1 cellular context compared by ENCODE assay signal in the genomic region with DNA sequence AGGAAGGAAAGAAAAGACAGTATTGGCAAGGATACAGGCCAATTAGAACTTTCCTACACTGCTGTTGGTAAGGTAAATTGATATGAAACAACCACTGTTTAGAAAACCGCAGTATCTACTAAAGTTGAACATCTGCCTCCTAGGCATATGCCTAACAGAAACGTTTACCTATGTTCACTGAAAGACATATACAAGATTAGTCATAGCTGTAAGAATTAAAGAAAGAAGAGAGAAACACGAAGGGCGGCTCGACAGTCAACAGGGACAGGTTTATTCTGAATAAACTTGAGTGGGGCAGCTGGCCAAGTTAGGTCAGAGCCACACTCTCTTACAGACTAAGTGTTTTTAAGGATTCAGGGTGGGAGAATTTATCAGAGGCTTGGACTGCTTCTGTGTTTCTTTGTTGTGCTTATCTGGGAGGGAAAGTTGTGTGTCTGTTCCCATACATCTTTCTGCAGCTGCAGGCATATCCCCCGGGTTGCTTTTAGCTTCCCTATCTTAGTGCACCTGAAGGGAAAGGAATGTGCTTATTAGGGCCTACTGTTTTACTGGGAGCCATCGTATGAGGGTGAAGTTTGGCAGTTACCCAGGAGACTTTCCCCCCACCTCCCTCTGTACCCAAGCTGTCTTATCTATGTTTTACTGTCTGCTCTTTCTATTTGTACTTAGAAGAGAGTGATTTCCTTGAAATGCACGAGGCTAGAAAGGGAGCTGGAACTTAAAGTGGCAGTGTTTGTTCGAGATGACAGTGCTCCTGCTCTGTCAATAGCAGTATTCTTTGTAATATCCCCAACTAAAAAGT.
TF ChIP-seq lines count a peak whose summit lies in the region.

No MANE protein-coding gene starts in this region.

TF ChIP-seq in K562, 482 proteins besides CTCF, POLR2A, EP300 and RAD21 (continued from another document and continues in another):
- TF ChIP-seq, protein P1, sequence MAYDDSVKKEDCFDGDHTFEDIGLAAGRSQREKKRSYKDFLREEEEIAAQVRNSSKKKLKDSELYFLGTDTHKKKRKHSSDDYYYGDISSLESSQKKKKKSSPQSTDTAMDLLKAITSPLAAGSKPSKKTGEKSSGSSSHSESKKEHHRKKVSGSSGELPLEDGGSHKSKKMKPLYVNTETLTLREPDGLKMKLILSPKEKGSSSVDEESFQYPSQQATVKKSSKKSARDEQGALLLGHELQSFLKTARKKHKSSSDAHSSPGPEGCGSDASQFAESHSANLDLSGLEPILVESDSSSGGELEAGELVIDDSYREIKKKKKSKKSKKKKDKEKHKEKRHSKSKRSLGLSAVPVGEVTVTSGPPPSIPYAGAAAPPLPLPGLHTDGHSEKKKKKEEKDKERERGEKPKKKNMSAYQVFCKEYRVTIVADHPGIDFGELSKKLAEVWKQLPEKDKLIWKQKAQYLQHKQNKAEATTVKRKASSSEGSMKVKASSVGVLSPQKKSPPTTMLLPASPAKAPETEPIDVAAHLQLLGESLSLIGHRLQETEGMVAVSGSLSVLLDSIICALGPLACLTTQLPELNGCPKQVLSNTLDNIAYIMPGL (CRISPR knock-in tag; IDR thresholded peaks at IDR 0.05): no peak
- TF ChIP-seq, protein P2, sequence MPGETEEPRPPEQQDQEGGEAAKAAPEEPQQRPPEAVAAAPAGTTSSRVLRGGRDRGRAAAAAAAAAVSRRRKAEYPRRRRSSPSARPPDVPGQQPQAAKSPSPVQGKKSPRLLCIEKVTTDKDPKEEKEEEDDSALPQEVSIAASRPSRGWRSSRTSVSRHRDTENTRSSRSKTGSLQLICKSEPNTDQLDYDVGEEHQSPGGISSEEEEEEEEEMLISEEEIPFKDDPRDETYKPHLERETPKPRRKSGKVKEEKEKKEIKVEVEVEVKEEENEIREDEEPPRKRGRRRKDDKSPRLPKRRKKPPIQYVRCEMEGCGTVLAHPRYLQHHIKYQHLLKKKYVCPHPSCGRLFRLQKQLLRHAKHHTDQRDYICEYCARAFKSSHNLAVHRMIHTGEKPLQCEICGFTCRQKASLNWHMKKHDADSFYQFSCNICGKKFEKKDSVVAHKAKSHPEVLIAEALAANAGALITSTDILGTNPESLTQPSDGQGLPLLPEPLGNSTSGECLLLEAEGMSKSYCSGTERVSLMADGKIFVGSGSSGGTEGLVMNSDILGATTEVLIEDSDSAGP (CRISPR knock-in tag; IDR thresholded peaks at IDR 0.05): peak; percentile 78
- peak; percentile 40; the same call in 1 of the 2 replicates for TF ChIP-seq ZNF274 (IDR thresholded peaks at IDR 0.05; ENCODE audit: borderline replicate concordance, low read depth, low read length)
- TF ChIP-seq ELF2 (CRISPR knock-in tag; IDR thresholded peaks at IDR 0.05): no peak
- TF ChIP-seq, protein P3, sequence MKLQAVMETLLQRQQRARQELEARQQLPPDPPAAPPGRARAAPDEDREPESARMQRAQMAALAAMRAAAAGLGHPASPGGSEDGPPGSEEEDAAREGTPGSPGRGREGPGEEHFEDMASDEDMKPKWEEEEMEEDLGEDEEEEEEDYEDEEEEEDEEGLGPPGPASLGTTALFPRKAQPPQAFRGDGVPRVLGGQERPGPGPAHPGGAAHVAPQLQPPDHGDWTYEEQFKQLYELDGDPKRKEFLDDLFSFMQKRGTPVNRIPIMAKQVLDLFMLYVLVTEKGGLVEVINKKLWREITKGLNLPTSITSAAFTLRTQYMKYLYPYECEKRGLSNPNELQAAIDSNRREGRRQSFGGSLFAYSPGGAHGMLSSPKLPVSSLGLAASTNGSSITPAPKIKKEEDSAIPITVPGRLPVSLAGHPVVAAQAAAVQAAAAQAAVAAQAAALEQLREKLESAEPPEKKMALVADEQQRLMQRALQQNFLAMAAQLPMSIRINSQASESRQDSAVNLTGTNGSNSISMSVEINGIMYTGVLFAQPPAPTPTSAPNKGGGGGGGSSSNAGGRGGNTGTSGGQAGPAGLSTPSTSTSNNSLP (IDR thresholded peaks at IDR 0.05; ENCODE audit: borderline replicate concordance, low read depth, low read length): peak; percentile 26; the same call in 1 of the 2 replicates
- TF ChIP-seq NCOR1 (IDR thresholded peaks at IDR 0.05): peak; percentile 88
- TF ChIP-seq, protein P4, sequence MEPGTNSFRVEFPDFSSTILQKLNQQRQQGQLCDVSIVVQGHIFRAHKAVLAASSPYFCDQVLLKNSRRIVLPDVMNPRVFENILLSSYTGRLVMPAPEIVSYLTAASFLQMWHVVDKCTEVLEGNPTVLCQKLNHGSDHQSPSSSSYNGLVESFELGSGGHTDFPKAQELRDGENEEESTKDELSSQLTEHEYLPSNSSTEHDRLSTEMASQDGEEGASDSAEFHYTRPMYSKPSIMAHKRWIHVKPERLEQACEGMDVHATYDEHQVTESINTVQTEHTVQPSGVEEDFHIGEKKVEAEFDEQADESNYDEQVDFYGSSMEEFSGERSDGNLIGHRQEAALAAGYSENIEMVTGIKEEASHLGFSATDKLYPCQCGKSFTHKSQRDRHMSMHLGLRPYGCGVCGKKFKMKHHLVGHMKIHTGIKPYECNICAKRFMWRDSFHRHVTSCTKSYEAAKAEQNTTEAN (CRISPR knock-in tag; IDR thresholded peaks at IDR 0.05): no peak
- peak; percentile 13; the same call in 1 of the 2 replicates for TF ChIP-seq NCOA1 (IDR thresholded peaks at IDR 0.05; ENCODE audit: low read depth)
- TF ChIP-seq KLF16 (IDR thresholded peaks at IDR 0.05): peak; percentile 75
- peak; percentile 33 to 36; a peak in 2 of 4 replicates for TF ChIP-seq FOXA3 (CRISPR knock-in tag; conservative IDR thresholded peaks at IDR 0.05 in 1 of 2, IDR thresholded peaks at IDR 0.05 in 1 of 2)
- TF ChIP-seq HDAC1 (IDR thresholded peaks at IDR 0.05): 0 out of 4 replicates have a peak, but pooled peaks of 1 of the 2 experiments have one; percentile 48
- TF ChIP-seq TCF7L2 (IDR thresholded peaks at IDR 0.05; ENCODE audit: low read depth, low read length): no peak
- TF ChIP-seq PTBP1 (IDR thresholded peaks at IDR 0.05; ENCODE audit: low read depth, low read length): no peak
- TF ChIP-seq GATA2 (CRISPR knock-in tag; IDR thresholded peaks at IDR 0.05): peak; percentile 80
- TF ChIP-seq HDAC2 (IDR thresholded peaks at IDR 0.05): peak; percentile 73; the same call in 1 of the 2 replicates
- no peak for TF ChIP-seq ZNF764 (CRISPR knock-in tag; IDR thresholded peaks at IDR 0.05; ENCODE audit: low read depth)
- TF ChIP-seq ZEB2 (IDR thresholded peaks at IDR 0.05): no peak
- TF ChIP-seq ZNF408 (CRISPR knock-in tag; IDR thresholded peaks at IDR 0.05; ENCODE audit: low read depth): no peak
- peak; percentile 67 for TF ChIP-seq ADNP (tag; IDR thresholded peaks at IDR 0.05)
- no peak for TF ChIP-seq ZNF197 (CRISPR knock-in tag; IDR thresholded peaks at IDR 0.05; ENCODE audit: low read depth)
- no peak for TF ChIP-seq HSF4 (CRISPR knock-in tag; IDR thresholded peaks at IDR 0.05; ENCODE audit: borderline replicate concordance)
- TF ChIP-seq SRF (CRISPR knock-in tag; IDR thresholded peaks at IDR 0.05): peak in 1 of 2 experiments; percentile 71; a peak in 1 of 4 replicates
- TF ChIP-seq, protein P5, sequence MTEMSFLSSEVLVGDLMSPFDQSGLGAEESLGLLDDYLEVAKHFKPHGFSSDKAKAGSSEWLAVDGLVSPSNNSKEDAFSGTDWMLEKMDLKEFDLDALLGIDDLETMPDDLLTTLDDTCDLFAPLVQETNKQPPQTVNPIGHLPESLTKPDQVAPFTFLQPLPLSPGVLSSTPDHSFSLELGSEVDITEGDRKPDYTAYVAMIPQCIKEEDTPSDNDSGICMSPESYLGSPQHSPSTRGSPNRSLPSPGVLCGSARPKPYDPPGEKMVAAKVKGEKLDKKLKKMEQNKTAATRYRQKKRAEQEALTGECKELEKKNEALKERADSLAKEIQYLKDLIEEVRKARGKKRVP (CRISPR knock-in tag; IDR thresholded peaks at IDR 0.05): no peak
- TF ChIP-seq TCF3 (CRISPR knock-in tag; IDR thresholded peaks at IDR 0.05): peak; percentile 91
- TF ChIP-seq L3MBTL2 (IDR thresholded peaks at IDR 0.05): peak; percentile 75
- no peak for TF ChIP-seq PHB (CRISPR knock-in tag; IDR thresholded peaks at IDR 0.05)
- TF ChIP-seq ZNF644 (tag; IDR thresholded peaks at IDR 0.05; ENCODE audit: low read depth): 0 out of 2 replicates have a peak, but pooled peaks have one; percentile 45
- TF ChIP-seq XRCC4 (IDR thresholded peaks at IDR 0.05; ENCODE audit: extremely low read depth, insufficient read depth, insufficient read length): no peak
- peak; percentile 47 for TF ChIP-seq MEIS2 (IDR thresholded peaks at IDR 0.05; ENCODE audit: partially characterized antibody)
- TF ChIP-seq, protein P6, sequence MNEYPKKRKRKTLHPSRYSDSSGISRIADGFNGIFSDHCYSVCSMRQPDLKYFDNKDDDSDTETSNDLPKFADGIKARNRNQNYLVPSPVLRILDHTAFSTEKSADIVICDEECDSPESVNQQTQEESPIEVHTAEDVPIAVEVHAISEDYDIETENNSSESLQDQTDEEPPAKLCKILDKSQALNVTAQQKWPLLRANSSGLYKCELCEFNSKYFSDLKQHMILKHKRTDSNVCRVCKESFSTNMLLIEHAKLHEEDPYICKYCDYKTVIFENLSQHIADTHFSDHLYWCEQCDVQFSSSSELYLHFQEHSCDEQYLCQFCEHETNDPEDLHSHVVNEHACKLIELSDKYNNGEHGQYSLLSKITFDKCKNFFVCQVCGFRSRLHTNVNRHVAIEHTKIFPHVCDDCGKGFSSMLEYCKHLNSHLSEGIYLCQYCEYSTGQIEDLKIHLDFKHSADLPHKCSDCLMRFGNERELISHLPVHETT (CRISPR knock-in tag; conservative IDR thresholded peaks at IDR 0.05 in 1 of 2, IDR thresholded peaks at IDR 0.05 in 1 of 2): 0 out of 4 replicates have a peak, but pooled peaks of 1 of the 2 experiments have one; percentile 15
- no peak for TF ChIP-seq TCFL5 (CRISPR knock-in tag; conservative IDR thresholded peaks at IDR 0.05)
- TF ChIP-seq STAT5A (IDR thresholded peaks at IDR 0.05; ENCODE audit: borderline replicate concordance, low read length): peak; percentile 72
- TF ChIP-seq CBFA2T2 (conservative IDR thresholded peaks at IDR 0.05): peak; percentile 91
- TF ChIP-seq, protein P7, sequence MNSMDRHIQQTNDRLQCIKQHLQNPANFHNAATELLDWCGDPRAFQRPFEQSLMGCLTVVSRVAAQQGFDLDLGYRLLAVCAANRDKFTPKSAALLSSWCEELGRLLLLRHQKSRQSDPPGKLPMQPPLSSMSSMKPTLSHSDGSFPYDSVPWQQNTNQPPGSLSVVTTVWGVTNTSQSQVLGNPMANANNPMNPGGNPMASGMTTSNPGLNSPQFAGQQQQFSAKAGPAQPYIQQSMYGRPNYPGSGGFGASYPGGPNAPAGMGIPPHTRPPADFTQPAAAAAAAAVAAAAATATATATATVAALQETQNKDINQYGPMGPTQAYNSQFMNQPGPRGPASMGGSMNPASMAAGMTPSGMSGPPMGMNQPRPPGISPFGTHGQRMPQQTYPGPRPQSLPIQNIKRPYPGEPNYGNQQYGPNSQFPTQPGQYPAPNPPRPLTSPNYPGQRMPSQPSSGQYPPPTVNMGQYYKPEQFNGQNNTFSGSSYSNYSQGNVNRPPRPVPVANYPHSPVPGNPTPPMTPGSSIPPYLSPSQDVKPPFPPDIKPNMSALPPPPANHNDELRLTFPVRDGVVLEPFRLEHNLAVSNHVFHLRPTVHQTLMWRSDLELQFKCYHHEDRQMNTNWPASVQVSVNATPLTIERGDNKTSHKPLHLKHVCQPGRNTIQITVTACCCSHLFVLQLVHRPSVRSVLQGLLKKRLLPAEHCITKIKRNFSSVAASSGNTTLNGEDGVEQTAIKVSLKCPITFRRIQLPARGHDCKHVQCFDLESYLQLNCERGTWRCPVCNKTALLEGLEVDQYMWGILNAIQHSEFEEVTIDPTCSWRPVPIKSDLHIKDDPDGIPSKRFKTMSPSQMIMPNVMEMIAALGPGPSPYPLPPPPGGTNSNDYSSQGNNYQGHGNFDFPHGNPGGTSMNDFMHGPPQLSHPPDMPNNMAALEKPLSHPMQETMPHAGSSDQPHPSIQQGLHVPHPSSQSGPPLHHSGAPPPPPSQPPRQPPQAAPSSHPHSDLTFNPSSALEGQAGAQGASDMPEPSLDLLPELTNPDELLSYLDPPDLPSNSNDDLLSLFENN (IDR thresholded peaks at IDR 0.05; ENCODE audit: low read depth in 2 of 2, low read length in 2 of 2): peak in 1 of 2 experiments; percentile 45; a peak in 1 of 4 replicates
- TF ChIP-seq KDM1A (IDR thresholded peaks at IDR 0.05): peak; percentile 80 to 86
- TF ChIP-seq CCNT2 (IDR thresholded peaks at IDR 0.05; ENCODE audit: borderline replicate concordance, extremely low read depth, insufficient read length, low read depth, low read length): peak; percentile 31
- TF ChIP-seq DPF2 (IDR thresholded peaks at IDR 0.05): peak; percentile 44; the same call in 1 of the 2 replicates
- no peak for TF ChIP-seq MIER1 (IDR thresholded peaks at IDR 0.05; ENCODE audit: low read depth)
- no peak for TF ChIP-seq ZNF57 (CRISPR knock-in tag; IDR thresholded peaks at IDR 0.05)
- TF ChIP-seq MTA2 (IDR thresholded peaks at IDR 0.05; ENCODE audit: low read depth): peak; percentile 56
- no peak for TF ChIP-seq PRMT5 (CRISPR knock-in tag; IDR thresholded peaks at IDR 0.05)
- TF ChIP-seq NCOA2 (IDR thresholded peaks at IDR 0.05; ENCODE audit: partially characterized antibody in 2 of 2): peak in 1 of 2 experiments; percentile 47
- no peak for TF ChIP-seq NEUROD1 (IDR thresholded peaks at IDR 0.05; ENCODE audit: borderline replicate concordance, low read depth, low read length, partially characterized antibody)
- peak; percentile 53 for TF ChIP-seq FOSL1 (tag; conservative IDR thresholded peaks at IDR 0.05)
- peak; percentile 36; the same call in 1 of the 2 replicates for TF ChIP-seq RFX1 (IDR thresholded peaks at IDR 0.05)
- TF ChIP-seq TOE1 (IDR thresholded peaks at IDR 0.05; ENCODE audit: borderline replicate concordance): peak; percentile 65
- no peak for TF ChIP-seq TOE1 (CRISPR knock-in tag; IDR thresholded peaks at IDR 0.05; ENCODE audit: borderline replicate concordance, low read depth)
- TF ChIP-seq, protein P8, sequence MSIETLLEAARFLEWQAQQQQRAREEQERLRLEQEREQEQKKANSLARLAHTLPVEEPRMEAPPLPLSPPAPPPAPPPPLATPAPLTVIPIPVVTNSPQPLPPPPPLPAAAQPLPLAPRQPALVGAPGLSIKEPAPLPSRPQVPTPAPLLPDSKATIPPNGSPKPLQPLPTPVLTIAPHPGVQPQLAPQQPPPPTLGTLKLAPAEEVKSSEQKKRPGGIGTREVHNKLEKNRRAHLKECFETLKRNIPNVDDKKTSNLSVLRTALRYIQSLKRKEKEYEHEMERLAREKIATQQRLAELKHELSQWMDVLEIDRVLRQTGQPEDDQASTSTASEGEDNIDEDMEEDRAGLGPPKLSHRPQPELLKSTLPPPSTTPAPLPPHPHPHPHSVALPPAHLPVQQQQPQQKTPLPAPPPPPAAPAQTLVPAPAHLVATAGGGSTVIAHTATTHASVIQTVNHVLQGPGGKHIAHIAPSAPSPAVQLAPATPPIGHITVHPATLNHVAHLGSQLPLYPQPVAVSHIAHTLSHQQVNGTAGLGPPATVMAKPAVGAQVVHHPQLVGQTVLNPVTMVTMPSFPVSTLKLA (conservative IDR thresholded peaks at IDR 0.05): peak; percentile 70 to 80
- TF ChIP-seq LEF1 (IDR thresholded peaks at IDR 0.05): peak; percentile 52; the same call in 1 of the 2 replicates
